In the genomic region with DNA sequence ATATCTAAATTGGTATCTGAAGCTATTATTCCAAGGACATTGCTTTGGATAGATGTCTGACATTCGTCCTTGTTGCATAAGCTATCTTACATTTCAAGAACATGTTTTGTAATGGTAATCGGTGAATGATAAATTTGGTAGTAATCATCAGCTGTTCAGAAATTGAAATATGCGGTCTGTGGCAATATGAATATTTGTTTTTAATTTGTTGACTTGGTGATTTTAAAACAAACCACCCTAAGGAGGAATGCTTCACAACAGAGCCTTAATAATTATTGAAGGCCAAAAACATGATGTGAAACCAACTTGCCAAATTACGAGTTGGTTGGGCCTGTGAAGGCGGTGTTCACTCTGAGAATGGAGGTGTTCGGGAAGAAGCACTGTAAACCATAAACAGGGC, we compare ENCODE assay signal across 24 cellular contexts.
DNase-seq lines count a peak whose midpoint lies in the region; ATAC-seq and TF ChIP-seq lines count a peak whose summit lies in the region.
"Had no signal": no experiment of that assay in that cellular context is flagged by ENCODE, and none has a peak within 500 bp of the region (broad histone marks: within the 10 kb centered on the region; RNA-seq: fewer than 3 reads in every experiment).

No MANE protein-coding gene starts in this region.

- DNase-seq in AG10803 (ENCODE audit: low read depth) (peak; percentile 73), SJCRH30 (no peak), fibroblast of gingiva (ENCODE audit: low read depth) (peak; percentile 62), suprapubic skin (ENCODE audit: low spot score in 2 of 2) (no peak), right cardiac atrium (no peak)
- no peak for DNase-seq in stimulated activated CD4-positive, alpha-beta T cell treated with anti-CD3 and anti-CD28 coated beads, Interleukin-12 subunit alpha, Interleukin-12 subunit beta, amount 100 ng/mL, for 4 hours
- DNase-seq: BE2C; C1 segment of cervical spinal cord; CD4-positive, alpha-beta memory T cell; CD4-positive, CD25-positive, alpha-beta regulatory T cell; CD8-positive, alpha-beta memory T cell; COR-L47; DMS 273 treated with DMSO at 0.1 percent for 48 hours; DMS153; DMS53; DMS79; DND-41; EL; GDM1 had no signal

- intact Hi-C loops in right cardiac atrium (cut with DNase I), result no loop called here

- TF ChIP-seq CTCF in AG10803 (conservative IDR thresholded peaks at IDR 0.05; ENCODE audit: low read length) (no peak), suprapubic skin (IDR thresholded peaks at IDR 0.05) (no peak)

- H3K4me3 ChIP-seq in AG10803 (ENCODE audit: low read length) (no peak overlapping the region), SJCRH30 (no peak overlapping the region), suprapubic skin (no peak overlapping the region), right cardiac atrium (ENCODE audit: low read length) (no peak overlapping the region)
- H3K4me3 ChIP-seq: A549, BLaER1, GM12878 had no signal

- H3K27me3 ChIP-seq in SJCRH30, result no peaks in the 10 kb centered on the region
- H3K27me3 ChIP-seq in suprapubic skin, result no peaks in the 10 kb centered on the region
- H3K27me3 ChIP-seq in right cardiac atrium (ENCODE audit: control insufficient read depth, insufficient read depth), result no peaks in the 10 kb centered on the region
- H3K27me3 ChIP-seq: BE2C, BLaER1 had no signal

- no peaks in the 10 kb centered on the region for H3K36me3 ChIP-seq in SJCRH30
- H3K36me3 ChIP-seq in suprapubic skin, result no peaks in the 10 kb centered on the region
- H3K36me3 ChIP-seq: BE2C, BLaER1 had no signal

- H3K4me1 ChIP-seq in SJCRH30, result peaks cover 21% of the 10 kb centered on the region
- peaks cover 13% of the 10 kb centered on the region for H3K4me1 ChIP-seq in suprapubic skin
- no peaks in the 10 kb centered on the region for H3K4me1 ChIP-seq in right cardiac atrium (ENCODE audit: control insufficient read depth, insufficient read depth, low read length)
- H3K4me1 ChIP-seq: A549, BE2C had no signal

- ATAC-seq in GM19035 (IDR thresholded peaks at IDR 0.05; ENCODE audit: unreplicated experiment) (no peak), right cardiac atrium (no peak)
- ATAC-seq: A549, GM12878 had no signal

- no peak for TF ChIP-seq EP300 in suprapubic skin (IDR thresholded peaks at IDR 0.05)

- peak overlapping the region; percentile 23 for H3K27ac ChIP-seq in SJCRH30
- peak overlapping the region; percentile 18 for H3K27ac ChIP-seq in suprapubic skin
- no peak overlapping the region for H3K27ac ChIP-seq in right cardiac atrium (ENCODE audit: low read length)
- H3K27ac ChIP-seq: 22Rv1, A549, BLaER1 had no signal

- H3K9me3 ChIP-seq in SJCRH30 (replicated peaks) (peaks cover 11% of the 10 kb centered on the region), suprapubic skin (no peaks in the 10 kb centered on the region), right cardiac atrium (ENCODE audit: control insufficient read depth, low read length) (no peaks in the 10 kb centered on the region)
- H3K9me3 ChIP-seq: A549, BE2C, BLaER1 had no signal

- no peak for TF ChIP-seq POLR2A in suprapubic skin (IDR thresholded peaks at IDR 0.05)

- 69% methylated on average over 6 of the region's 6 CpGs for WGBS in suprapubic skin
- 89% methylated on average over 6 of the region's 6 CpGs for WGBS in right cardiac atrium

Comparison
In these comparisons a context has a peak if more than half of its experiments do, and no peak if none do; other contexts are left out.
1. DNase-seq: peak in AG10803 (single experiment) and fibroblast of gingiva (single experiment); none in SJCRH30 (0 of 2), suprapubic skin (0 of 2), stimulated activated CD4-positive, alpha-beta T cell treated with anti-CD3 and anti-CD28 coated beads, Interleukin-12 subunit alpha, Interleukin-12 subunit beta, amount 100 ng/mL, for 4 hours (single experiment) and right cardiac atrium (0 of 3).